In the genomic region with DNA sequence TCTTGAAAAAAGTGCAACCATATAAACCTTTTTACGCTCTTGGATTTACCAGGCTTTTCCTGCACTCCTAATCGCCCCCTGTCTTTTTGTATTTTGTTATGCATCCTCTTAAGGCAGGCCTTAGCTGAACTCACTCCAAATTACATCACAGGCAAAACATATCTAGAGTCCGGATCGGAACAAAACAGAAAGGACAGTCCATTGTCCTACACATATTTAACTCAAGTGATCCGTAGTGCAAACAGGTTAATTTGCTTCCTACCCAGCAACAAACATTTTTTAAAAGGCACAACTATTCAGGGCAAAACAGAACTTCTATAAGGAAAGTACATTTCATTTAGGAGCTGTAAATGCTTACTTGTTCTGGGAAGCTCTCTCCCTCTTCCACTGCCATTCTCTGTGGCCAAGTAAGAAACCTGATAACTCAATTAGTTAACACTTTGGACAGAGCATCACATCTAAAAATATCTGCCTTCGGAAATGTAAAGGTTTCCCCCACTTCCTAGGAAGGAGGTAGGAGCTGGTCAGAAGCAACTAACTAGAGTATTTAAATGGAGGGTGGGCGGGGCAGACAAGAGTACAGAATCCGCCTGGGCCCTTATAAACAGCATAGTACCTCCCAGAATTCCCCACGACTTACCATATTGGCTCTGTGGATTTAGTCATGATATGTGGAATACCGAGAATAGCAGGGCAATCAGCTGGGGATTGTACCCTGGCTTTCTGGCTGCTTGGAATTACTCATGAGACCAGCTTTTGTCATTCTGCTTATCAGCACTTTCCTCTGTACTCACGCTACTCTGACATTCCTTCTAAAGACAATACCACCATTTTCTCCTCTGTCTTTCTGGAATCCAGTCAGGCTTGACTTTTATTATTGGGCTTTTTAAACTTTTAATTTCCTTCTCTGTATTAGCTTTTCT, we compare ENCODE assay signal across 12 cellular contexts.
DNase-seq lines count a peak whose midpoint lies in the region; ATAC-seq and TF ChIP-seq lines count a peak whose summit lies in the region.
"Had no signal": no experiment of that assay in that cellular context is flagged by ENCODE, and none has a peak within 500 bp of the region (broad histone marks: within the 10 kb centered on the region; RNA-seq: fewer than 3 reads in every experiment).

No MANE protein-coding gene starts in this region.

- H3K4me3 ChIP-seq in stomach smooth muscle (ENCODE audit: low read length in 2 of 2), result peak overlapping the region; percentile 50 to 61
- no peak overlapping the region for H3K4me3 ChIP-seq in breast epithelium
- no peak overlapping the region for H3K4me3 ChIP-seq in CD8-positive, alpha-beta T cell (ENCODE audit: low read depth, low read length)

- intact Hi-C loops in breast epithelium (cut with DNase I; ENCODE audit: low total_unique reads), result no loop called here
- intact Hi-C loops in CD8-positive, alpha-beta T cell (cut with DNase I, micrococcal nuclease), result no loop called here

- H3K4me1 Mint-ChIP-seq in CD8-positive, alpha-beta T cell (ENCODE audit: low read depth), result no peaks in the 10 kb centered on the region
- H3K4me1 Mint-ChIP-seq: natural killer cell had no signal

- no peaks in the 10 kb centered on the region for H3K4me1 ChIP-seq in stomach smooth muscle (ENCODE audit: control insufficient read depth, insufficient read depth, low read length)
- no peaks in the 10 kb centered on the region for H3K4me1 ChIP-seq in breast epithelium
- H3K4me1 ChIP-seq in CD8-positive, alpha-beta T cell (ENCODE audit: insufficient read depth, low read length), result no peaks in the 10 kb centered on the region

- H3K27ac Mint-ChIP-seq in CD8-positive, alpha-beta T cell, result no peak overlapping the region
- H3K27ac Mint-ChIP-seq: natural killer cell had no signal

- H3K9me3 ChIP-seq in stomach smooth muscle (ENCODE audit: control insufficient read depth in 2 of 2, low read length in 2 of 2) (no peaks in the 10 kb centered on the region), breast epithelium (no peaks in the 10 kb centered on the region)
- no peaks in the 10 kb centered on the region for H3K9me3 ChIP-seq in CD8-positive, alpha-beta T cell (ENCODE audit: low read length)

- H3K36me3 ChIP-seq in stomach smooth muscle (ENCODE audit: control insufficient read depth in 2 of 2, insufficient read depth in 2 of 2, low read length in 2 of 2) (no peaks in the 10 kb centered on the region), breast epithelium (no peaks in the 10 kb centered on the region)
- no peaks in the 10 kb centered on the region for H3K36me3 ChIP-seq in CD8-positive, alpha-beta T cell (ENCODE audit: insufficient read depth, low read length)

- no peaks in the 10 kb centered on the region for H3K9me3 Mint-ChIP-seq in CD8-positive, alpha-beta T cell
- H3K9me3 Mint-ChIP-seq: natural killer cell had no signal

- H3K4me3 Mint-ChIP-seq in CD8-positive, alpha-beta T cell, result no peak overlapping the region
- H3K4me3 Mint-ChIP-seq: natural killer cell had no signal

- TF ChIP-seq CTCF in breast epithelium (IDR thresholded peaks at IDR 0.05), result no peak
- TF ChIP-seq CTCF in CD8-positive, alpha-beta T cell (IDR thresholded peaks at IDR 0.05), result no peak

- H3K9ac ChIP-seq in stomach smooth muscle (ENCODE audit: low read length in 2 of 2), result peak overlapping the region; percentile 30 to 55

- DNase-seq in LHCN-M2 (ENCODE audit: low read depth) (peak; percentile 91), dermis blood vessel endothelial cell (peak; percentile 83), kidney glomerular epithelial cell (lab: John Stamatoyannopoulos, UW) (peak; percentile 45), germinal center (ENCODE audit: low spot score) (no peak), GDM1 (lab: John Stamatoyannopoulos, UW) (no peak), breast epithelium (ENCODE audit: low spot score in 2 of 2) (no peak)
- DNase-seq in CD8-positive, alpha-beta T cell, result no peak
- DNase-seq: activated effector memory CD4-positive, alpha-beta T cell treated with anti-CD3 and anti-CD28 coated beads, Interleukin-2, amount 50 U/mL, for 16 hours; DND-41; Kasumi-1; natural killer cell had no signal

- no peaks in the 10 kb centered on the region for H3K27me3 ChIP-seq in stomach smooth muscle (ENCODE audit: control insufficient read depth in 1 of 2, insufficient read depth in 2 of 2, low read length in 2 of 2)
- no peaks in the 10 kb centered on the region for H3K27me3 ChIP-seq in breast epithelium
- H3K27me3 ChIP-seq in CD8-positive, alpha-beta T cell (ENCODE audit: insufficient read depth, low read length), result no peaks in the 10 kb centered on the region

- POLR2A ChIA-PET in CD8-positive, alpha-beta T cell (lab: Charles Lee), result no interaction called here

- no peak for ATAC-seq in CD8-positive, alpha-beta T cell

- H3K36me3 Mint-ChIP-seq in CD8-positive, alpha-beta T cell, result no peaks in the 10 kb centered on the region
- H3K36me3 Mint-ChIP-seq: natural killer cell had no signal

- no peaks in the 10 kb centered on the region for H3K27me3 Mint-ChIP-seq in CD8-positive, alpha-beta T cell (ENCODE audit: low read depth)

- TF ChIP-seq POLR2A in breast epithelium (IDR thresholded peaks at IDR 0.05), result no peak

- peak overlapping the region; percentile 50 for H3K27ac ChIP-seq in stomach smooth muscle (ENCODE audit: low read length)
- H3K27ac ChIP-seq in breast epithelium, result no peak overlapping the region
- no peak overlapping the region for H3K27ac ChIP-seq in CD8-positive, alpha-beta T cell (ENCODE audit: low read depth, low read length)

- CTCF ChIA-PET in CD8-positive, alpha-beta T cell (lab: Charles Lee), result interaction anchor here (1.4 kb wide), 1 partner anchor 18 kb away, joined by 3 read pairs; no protein-coding TSS in a partner anchor

Comparison
In these comparisons a context has a peak if more than half of its experiments do, and no peak if none do; other contexts are left out.
1. DNase-seq: peak in LHCN-M2 (single experiment), dermis blood vessel endothelial cell (single experiment) and kidney glomerular epithelial cell (single experiment); none in germinal center (single experiment), GDM1 (single experiment), breast epithelium (0 of 2) and CD8-positive, alpha-beta T cell (0 of 7).
2. H3K4me3 ChIP-seq: peak in stomach smooth muscle (2 of 2); none in breast epithelium (0 of 3) and CD8-positive, alpha-beta T cell (single experiment).